In genomic region chr4:144799486-144799885, GRCh38 we compare ENCODE assay signal across 27 cellular contexts.
"Had no signal": no experiment of that assay in that cellular context is flagged by ENCODE, and none has a peak within 500 bp of the region (broad histone marks: within the 10 kb centered on the region; RNA-seq: fewer than 3 reads in every experiment).

No MANE protein-coding gene starts in this region.

- FAIRE-seq: astrocyte, bronchial epithelial cell, frontal cortex had no signal

- H3K27ac ChIP-seq: brain microvascular endothelial cell, coronary artery, dorsolateral prefrontal cortex, WERI-Rb-1 had no signal

- H3K4me3 ChIP-seq: coronary artery, dorsolateral prefrontal cortex had no signal

- ATAC-seq: activated CD4-positive, CD25-positive, alpha-beta regulatory T cell treated with anti-CD3 and anti-CD28 coated beads, Interleukin-2, amount 50 U/mL, for 24 hours; activated CD8-positive, alpha-beta T cell treated with anti-CD3 and anti-CD28 coated beads for 36 hours; activated T-cell treated with anti-CD3 and anti-CD28 coated beads, Interleukin-2, amount 50 U/mL, for 4 hours; activated T-helper 17 cell treated with anti-CD3 and anti-CD28 coated beads, Interleukin-2, amount 50 U/mL, for 72 hours; esophagus mucosa had no signal

- DNase-seq: activated B cell treated with CpG ODN at 0.5 μM for 24 hours; activated CD4-positive, alpha-beta T cell treated with anti-CD3 and anti-CD28 coated beads for 48 hours; activated CD4-positive, alpha-beta T cell treated with anti-CD3 and anti-CD28 coated beads, Interleukin-2, amount 50 U/mL, for 1 hour; activated CD4-positive, alpha-beta T cell treated with anti-CD3 and anti-CD28 coated beads, Interleukin-2, amount 50 U/mL, for 48 hours; activated CD8-positive, alpha-beta memory T cell treated with anti-CD3 and anti-CD28 coated beads for 24 hours; activated CD8-positive, alpha-beta T cell treated with anti-CD3 and anti-CD28 coated beads for 36 hours; activated effector memory CD4-positive, alpha-beta T cell treated with Interleukin-2 at 50 U/mL for 16 hours; activated gamma-delta T cell treated with Interleukin-2 at 50 U/mL for 16 hours; activated naive CD4-positive, alpha-beta T cell treated with anti-CD3 and anti-CD28 coated beads, Interleukin-2, amount 50 U/mL, for 16 hours; activated naive CD4-positive, alpha-beta T cell treated with Interleukin-2 at 50 U/mL for 16 hours; activated T-cell treated with anti-CD3 and anti-CD28 coated beads, Interleukin-2, amount 50 U/mL, for 4 hours; amniotic stem cell; anterior cingulate cortex; brain microvascular endothelial cell; dorsolateral prefrontal cortex; effector memory CD4-positive, alpha-beta T cell; endodermal cell; foreskin fibroblast; T-helper 2 cell; WERI-Rb-1 had no signal

- H3K27me3 ChIP-seq: brain microvascular endothelial cell, dorsolateral prefrontal cortex had no signal

- H3K36me3 ChIP-seq: brain microvascular endothelial cell, WERI-Rb-1 had no signal
